ENCODE assay signal across 14 cellular contexts in genomic region chr1:206660136-206660535, GRCh38.
"Had no signal": no experiment of that assay in that cellular context is flagged by ENCODE, and none has a peak within 500 bp of the region (broad histone marks: within the 10 kb centered on the region; RNA-seq: fewer than 3 reads in every experiment).

No MANE protein-coding gene starts in this region.

- H3K36me3 ChIP-seq: ascending aorta, breast epithelium, esophagus muscularis mucosa, neural progenitor cell, suprapubic skin, upper lobe of right lung had no signal

- H3K9me3 ChIP-seq: ascending aorta, breast epithelium, esophagus muscularis mucosa, suprapubic skin, upper lobe of right lung had no signal

- H3K27me3 ChIP-seq: ascending aorta, breast epithelium, upper lobe of right lung had no signal

- DNase-seq: activated CD4-positive, alpha-beta T cell treated with anti-CD3 and anti-CD28 coated beads, Interleukin-2, amount 50 U/mL, for 4 hours; activated effector memory CD4-positive, alpha-beta T cell treated with anti-CD3 and anti-CD28 coated beads, Interleukin-2, amount 50 U/mL, for 16 hours; activated naive CD4-positive, alpha-beta T cell treated with anti-CD3 and anti-CD28 coated beads, Interleukin-2, amount 50 U/mL, for 16 hours; activated T-cell treated with anti-CD3 and anti-CD28 coated beads, Interleukin-2, amount 50 U/mL, for 72 hours; cerebellar nuclear complex; effector CD8-positive, alpha-beta T cell; naive B cell; stimulated activated CD4-positive, alpha-beta T cell treated with anti-CD3 and anti-CD28 coated beads, Interleukin-2, amount 100 ng/mL, for 24 hours; upper lobe of right lung had no signal

- H3K4me2 ChIP-seq: neural progenitor cell had no signal

- ATAC-seq: activated T-cell treated with anti-CD3 and anti-CD28 coated beads, Interleukin-2, amount 50 U/mL, for 72 hours; upper lobe of right lung had no signal

- H2AFZ ChIP-seq: neural progenitor cell had no signal

- H3K27ac ChIP-seq: ascending aorta, esophagus muscularis mucosa, neural progenitor cell, suprapubic skin, upper lobe of right lung had no signal

- H3K4me3 ChIP-seq: ascending aorta, breast epithelium, esophagus muscularis mucosa, neural progenitor cell, suprapubic skin, upper lobe of right lung had no signal

- H3K9ac ChIP-seq: neural progenitor cell had no signal
